ENCODE assay signal across 6 cellular contexts in the genomic region with DNA sequence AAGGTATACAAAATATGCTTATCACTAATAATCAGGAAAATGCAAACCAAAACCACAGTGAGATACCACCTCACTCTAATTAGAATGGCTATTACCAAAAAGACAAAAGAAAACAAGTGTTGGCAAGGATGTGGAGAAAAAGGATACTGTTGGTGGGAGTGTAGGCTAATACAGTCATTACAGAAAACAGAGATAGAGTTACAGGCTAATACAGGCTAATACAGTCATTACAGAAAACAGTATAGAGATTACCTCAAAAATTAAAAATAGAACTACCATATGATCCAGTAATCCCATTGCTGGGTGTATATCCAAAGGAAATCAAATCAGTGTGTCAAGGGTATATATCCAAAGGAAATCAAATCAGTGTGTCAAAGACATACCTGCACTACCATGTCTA.
"Had no signal": no experiment of that assay in that cellular context is flagged by ENCODE, and none has a peak within 500 bp of the region (broad histone marks: within the 10 kb centered on the region; RNA-seq: fewer than 3 reads in every experiment).

No MANE protein-coding gene starts in this region.

- FAIRE-seq: HepG2, HTR-8/SVneo, K562 had no signal

- H3K4me3 ChIP-seq: K562 had no signal

- H3K27ac ChIP-seq: HL-60 had no signal

- DNase-seq: IMR-90, KBM-7 had no signal

- ATAC-seq: HepG2, K562 had no signal
